19 cellular contexts compared by ENCODE assay signal in the genomic region with DNA sequence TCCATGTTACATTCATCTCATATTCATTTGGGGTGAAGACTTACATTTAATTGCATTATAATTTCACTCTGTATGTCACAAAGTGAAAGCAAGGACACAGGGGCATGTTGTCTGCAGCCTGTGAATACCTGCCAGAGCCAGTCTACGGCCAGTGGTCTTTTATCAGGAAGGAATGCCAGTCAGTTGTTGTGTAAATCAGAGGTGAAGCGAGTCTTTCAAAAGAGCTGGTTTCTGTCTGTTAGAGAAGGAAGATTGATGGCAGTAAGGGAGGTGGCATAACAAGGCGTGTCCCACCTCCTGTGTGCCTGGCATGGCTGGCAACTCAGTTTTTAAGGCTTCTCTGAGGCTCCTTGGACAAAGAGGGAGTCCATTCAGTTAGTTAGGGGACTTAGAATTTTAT. TPM values are rescaled to one million over a fixed set of nuclear protein-coding genes. Genes with fewer than 3 reads are reported as not detected.
"Had no signal": no experiment of that assay in that cellular context is flagged by ENCODE, and none has a peak within 500 bp of the region (broad histone marks: within the 10 kb centered on the region; RNA-seq: fewer than 3 reads in every experiment).

No MANE protein-coding gene starts in this region.

- H3K36me3 Mint-ChIP-seq: naive thymus-derived CD8-positive, alpha-beta T cell; T-cell; type B pancreatic cell had no signal

- H3K27ac ChIP-seq: psoas muscle, suprapubic skin, VCaP had no signal

- H3K4me1 Mint-ChIP-seq: T-cell had no signal

- H3K4me3 ChIP-seq: lung, mucosa of descending colon, psoas muscle, suprapubic skin had no signal

- H3K27ac Mint-ChIP-seq: activated CD8-positive, alpha-beta T cell treated with anti-CD3 and anti-CD28 coated beads, Interleukin-2, amount 10 ng/mL, durations not matched to agents 7 days and 5 days; activated naive CD4-positive, alpha-beta T cell treated with anti-CD3 and anti-CD28 coated beads for 36 hours; activated T-helper 1 cell treated with anti-CD3 and anti-CD28 coated beads, Interleukin-12 subunit alpha, Interleukin-12 subunit beta, Interleukin-2, Interleukin-4 antibody, amounts not matched to agents 30 ng/mL and 10 ng/mL and 1 ng/mL, durations not matched to agents 14 hours and 24 hours and 36 hours; naive thymus-derived CD8-positive, alpha-beta T cell; T-cell; type B pancreatic cell had no signal

- H3K27me3 ChIP-seq: suprapubic skin had no signal

- DNase-seq: activated CD4-positive, alpha-beta T cell treated with anti-CD3 and anti-CD28 coated beads for 4 hours; activated CD8-positive, alpha-beta T cell treated with anti-CD3 and anti-CD28 coated beads, Interleukin-2, amount 10 ng/mL, durations not matched to agents 7 days and 5 days; activated naive CD4-positive, alpha-beta T cell treated with anti-CD3 and anti-CD28 coated beads for 36 hours; foreskin melanocyte; head of caudate nucleus; kidney glomerular epithelial cell; mucosa of descending colon; naive thymus-derived CD8-positive, alpha-beta T cell; nucleus accumbens; psoas muscle; stimulated activated CD4-positive, alpha-beta T cell treated with anti-CD3 and anti-CD28 coated beads, Interleukin-12 subunit alpha, Interleukin-12 subunit beta, amount 100 ng/mL, for 4 hours; stimulated activated naive CD8-positive, alpha-beta T cell treated with anti-CD3 and anti-CD28 coated beads, Interleukin-15, Interleukin-2, amounts not matched to agents 100 U/mL and 50 U/mL, for 24 hours; T-cell had no signal

- H3K4me3 Mint-ChIP-seq: activated CD8-positive, alpha-beta T cell treated with anti-CD3 and anti-CD28 coated beads, Interleukin-2, amount 10 ng/mL, durations not matched to agents 7 days and 5 days; activated naive CD4-positive, alpha-beta T cell treated with anti-CD3 and anti-CD28 coated beads for 36 hours; activated T-helper 1 cell treated with anti-CD3 and anti-CD28 coated beads, Interleukin-12 subunit alpha, Interleukin-12 subunit beta, Interleukin-2, Interleukin-4 antibody, amounts not matched to agents 30 ng/mL and 10 ng/mL and 1 ng/mL, durations not matched to agents 14 hours and 24 hours and 36 hours; naive thymus-derived CD8-positive, alpha-beta T cell; T-cell; type B pancreatic cell had no signal

- H3K9me3 ChIP-seq: mucosa of descending colon, psoas muscle, suprapubic skin had no signal

- H3K36me3 ChIP-seq: suprapubic skin had no signal

- H3K9me3 Mint-ChIP-seq: activated naive CD4-positive, alpha-beta T cell treated with anti-CD3 and anti-CD28 coated beads for 36 hours; activated T-helper 1 cell treated with anti-CD3 and anti-CD28 coated beads, Interleukin-12 subunit alpha, Interleukin-12 subunit beta, Interleukin-2, Interleukin-4 antibody, amounts not matched to agents 30 ng/mL and 10 ng/mL and 1 ng/mL, durations not matched to agents 14 hours and 24 hours and 36 hours; naive thymus-derived CD8-positive, alpha-beta T cell; T-cell; type B pancreatic cell had no signal

- H3K4me1 ChIP-seq: psoas muscle, suprapubic skin had no signal

- H3K27me3 Mint-ChIP-seq: type B pancreatic cell had no signal

RNA-seq across cellular contexts. Expression of gene SYK, which starts 18.1 kb away (rescaled TPM):
- total RNA-seq: endothelial cell of umbilical vein had no signal
